8 cellular contexts compared by ENCODE assay signal in genomic region chr1:221263831-221264767, GRCh38.
DNase-seq lines count a peak whose midpoint lies in the region; ATAC-seq and TF ChIP-seq lines count a peak whose summit lies in the region.

No MANE protein-coding gene starts in this region.

- H3K36me3 ChIP-seq in OCI-LY3 (replicated peaks; ENCODE audit: low read depth, low read length), result no peaks in the 10 kb centered on the region

- DNase-seq in GM03348 (ENCODE audit: low spot score) (peak; percentile 66), HS-27A (ENCODE audit: low read depth) (peak; percentile 79), amniotic stem cell (lab: John Stamatoyannopoulos, UW) (peak; percentile 60), hippocampal formation (lab: John Stamatoyannopoulos, UW) (peak; percentile 38 to 65)

- H3K79me2 ChIP-seq in OCI-LY3 (ENCODE audit: low read length), result no peaks in the 10 kb centered on the region

- H3K4me2 ChIP-seq in OCI-LY3 (ENCODE audit: low read length), result peak overlapping the region; percentile 41

- peaks cover 7% of the 10 kb centered on the region; the same call in 1 of the 2 replicates for H3K4me1 ChIP-seq in OCI-LY3 (ENCODE audit: low read length)

- no peaks in the 10 kb centered on the region for H3K9me3 ChIP-seq in OCI-LY3 (ENCODE audit: insufficient read depth, low read length)

- no peaks in the 10 kb centered on the region for H3K27me3 ChIP-seq in OCI-LY3 (ENCODE audit: low read depth, low read length)

- ATAC-seq in GM21423 (IDR thresholded peaks at IDR 0.05; ENCODE audit: unreplicated experiment), result peak; percentile 83
- ATAC-seq in HG03108 (IDR thresholded peaks at IDR 0.05; ENCODE audit: unreplicated experiment), result no peak

- H3K4me3 ChIP-seq in OCI-LY3 (ENCODE audit: low read length) (no peak overlapping the region), skin epidermis (no peak overlapping the region)

- peak overlapping the region; percentile 100 for H2AFZ ChIP-seq in OCI-LY3 (ENCODE audit: low read depth, low read length)

- H3K27ac ChIP-seq in OCI-LY3 (ENCODE audit: low read length) (no peak overlapping the region), skin epidermis (peak overlapping the region in 13 of 21 experiments; percentile 1 to 63 (median 33))

- H3K9ac ChIP-seq in OCI-LY3 (ENCODE audit: low read length), result no peak overlapping the region

- peak; percentile 87 for TF ChIP-seq CTCF in OCI-LY3 (IDR thresholded peaks at IDR 0.05; ENCODE audit: low read depth, low read length)

- no peaks in the 10 kb centered on the region for H4K20me1 ChIP-seq in OCI-LY3 (ENCODE audit: insufficient read depth, low read length)
